In the genomic region with DNA sequence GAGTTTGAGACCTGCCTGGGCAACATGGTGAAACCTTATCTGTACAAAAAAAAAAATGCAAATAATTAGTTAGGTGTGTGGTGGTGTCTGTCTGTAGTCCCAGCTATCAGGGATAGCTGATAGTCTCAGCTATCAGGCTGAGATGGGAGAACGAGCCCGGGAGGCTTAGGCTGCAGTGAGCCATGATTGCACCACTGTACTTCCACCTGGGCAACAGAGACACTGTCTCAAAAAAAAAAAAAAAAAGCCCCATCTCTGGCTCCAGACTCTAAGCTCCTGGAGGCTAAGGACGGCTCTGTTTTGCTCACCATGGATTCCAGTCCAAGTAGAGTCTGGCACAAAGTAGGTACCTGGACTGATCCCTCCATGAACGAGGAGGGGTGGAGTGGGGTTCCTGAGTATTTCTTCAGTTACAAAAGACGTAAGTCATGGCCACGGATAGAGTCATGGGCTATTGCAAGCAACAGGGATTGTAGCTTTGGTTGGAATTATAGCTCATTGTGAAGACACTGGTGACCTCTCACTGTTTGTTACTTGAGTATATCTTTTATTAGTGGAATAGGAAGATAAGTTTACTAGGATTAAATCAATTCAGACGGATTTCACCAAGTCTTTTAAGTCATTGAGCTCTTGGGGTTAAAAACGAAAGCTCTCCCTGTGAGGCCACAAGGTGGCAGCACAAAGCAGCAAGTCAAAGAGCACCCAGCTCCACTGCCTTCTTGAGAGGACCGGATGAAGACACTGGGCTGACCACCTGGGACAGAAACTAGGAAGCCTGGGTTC, we compare ENCODE assay signal across 8 cellular contexts. TPM values are rescaled to one million over a fixed set of nuclear protein-coding genes. Genes with fewer than 3 reads are reported as not detected.
DNase-seq lines count a peak whose midpoint lies in the region; ATAC-seq and TF ChIP-seq lines count a peak whose summit lies in the region.

No MANE protein-coding gene starts in this region.

- DNase-seq in GF-D8 (lab: John Stamatoyannopoulos, UW), result peak; percentile 4
- peak; percentile 43 for DNase-seq in NCI-H510A (lab: John Stamatoyannopoulos, UW)
- DNase-seq in activated CD4-positive, alpha-beta T cell treated with anti-CD3 and anti-CD28 coated beads for 4 hours, result peak; percentile 39 to 46
- peak; percentile 68 for DNase-seq in dedifferentiated amniotic fluid mesenchymal stem cell (ENCODE audit: extremely low spot score)
- DNase-seq in left lung, result peak; percentile 61 to 70
- DNase-seq in stimulated activated CD4-positive, alpha-beta T cell treated with anti-CD3 and anti-CD28 coated beads, Interleukin-2, amount 100 ng/mL, for 48 hours, result peak; percentile 32 to 54

- intact Hi-C loops in left lung (cut with DNase I), result loop anchor here in 1 of 2 donors (10.0 kb wide), 1 partner anchor 50 kb away; a partner anchor contains a TSS

- H3K27me3 ChIP-seq in left lung, result no peaks in the 10 kb centered on the region

- peaks cover 0 to 24% of the 10 kb centered on the region in 2 donors for H3K4me1 ChIP-seq in left lung

- no peak overlapping the region for H3K4me3 ChIP-seq in left lung

- no peaks in the 10 kb centered on the region for H3K36me3 ChIP-seq in left lung

- H3K27ac ChIP-seq in left lung, result no peak overlapping the region

- peak; percentile 67 to 78 for TF ChIP-seq CTCF in left lung (IDR thresholded peaks at IDR 0.05)

- H3K9me3 ChIP-seq in left lung, result no peaks in the 10 kb centered on the region

- ATAC-seq in HG03139 (IDR thresholded peaks at IDR 0.05; ENCODE audit: unreplicated experiment), result peak; percentile 54
- ATAC-seq in left lung, result peak; percentile 93
- ATAC-seq in HG03045 (IDR thresholded peaks at IDR 0.05; ENCODE audit: unreplicated experiment), result no peak

RNA-seq across cellular contexts. Expression of a gene that starts 35.6 kb away (rescaled TPM):
- total RNA-seq in left lung, result 1 to 10 TPM; 1.5 to 1.6 TPM

RNA-seq across cellular contexts. Expression of a gene that starts 53.9 kb away (rescaled TPM):
- not detected for total RNA-seq in left lung

RNA-seq across cellular contexts. Expression of a gene that starts 57.8 kb away (rescaled TPM):
- total RNA-seq in left lung, result 100 to 1,000 TPM; 668 to 741 TPM

Comparison
In these comparisons a context has a peak if more than half of its experiments do, and no peak if none do; other contexts are left out.
1. DNase-seq: peak in every context shown above with its lines; median percentile 68 in dedifferentiated amniotic fluid mesenchymal stem cell; 66 in left lung; 43 in NCI-H510A; 43 in stimulated activated CD4-positive, alpha-beta T cell treated with anti-CD3 and anti-CD28 coated beads, Interleukin-2, amount 100 ng/mL, for 48 hours; 42 in activated CD4-positive, alpha-beta T cell treated with anti-CD3 and anti-CD28 coated beads for 4 hours; 4 in GF-D8.